Comparison of ENCODE assay signal across 7 cellular contexts in the genomic region with DNA sequence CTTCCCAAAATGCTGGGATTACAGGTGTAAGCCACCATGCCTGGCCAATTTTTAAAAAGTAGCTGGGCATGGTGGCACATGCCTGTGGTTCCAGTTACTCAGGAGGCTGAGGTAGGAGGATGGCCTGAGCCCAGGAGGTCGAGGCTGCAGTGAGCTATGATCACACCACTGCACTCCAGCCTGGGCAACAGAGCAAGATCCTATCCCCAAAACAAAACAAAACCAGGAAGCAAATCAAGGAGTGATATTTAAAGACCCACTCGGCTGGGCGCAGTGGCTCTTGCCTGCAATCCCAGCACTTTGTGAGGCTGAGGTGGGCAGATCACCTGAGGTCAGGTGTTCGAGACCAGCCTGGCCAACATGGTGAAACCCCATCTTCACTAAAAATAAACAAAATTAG. TPM values are rescaled to one million over a fixed set of nuclear protein-coding genes. Genes with fewer than 3 reads are reported as not detected.
DNase-seq lines count a peak whose midpoint lies in the region; ATAC-seq and TF ChIP-seq lines count a peak whose summit lies in the region.
"Not testable (repeated sequence)": the region's sequence is repeated elsewhere in the genome, so short reads cannot be mapped to it uniquely, and the experiment has no call there.
"Had no signal": no experiment of that assay in that cellular context is flagged by ENCODE, and none has a peak within 500 bp of the region (broad histone marks: within the 10 kb centered on the region; RNA-seq: fewer than 3 reads in every experiment).

No MANE protein-coding gene starts in this region.

- not testable (repeated sequence) for ATAC-seq in WTC11; gastroesophageal sphincter; lung (ENCODE audit: insufficient read depth, low FRiP score)

- not testable (repeated sequence) for H3K4me3 ChIP-seq in gastroesophageal sphincter, right atrium auricular region, lung, stomach

- not testable (repeated sequence) for H3K9me3 Mint-ChIP-seq in WTC11

- not testable (repeated sequence) for H3K36me3 ChIP-seq in gastroesophageal sphincter; right atrium auricular region; lung (ENCODE audit: control insufficient read depth in 2 of 2, insufficient read depth in 2 of 2, low read length in 2 of 2); stomach

- intact Hi-C loops in stomach (cut with DNase I; ENCODE audit: low total_unique reads), result not testable (repeated sequence)

- H3K4me3 Mint-ChIP-seq in WTC11, result not testable (repeated sequence)

- H3K27ac ChIP-seq in cingulate gyrus (ENCODE audit: low read depth, low read length), result peak overlapping the region; percentile 19
- peak overlapping the region in 3 of 4 donors; percentile 38 to 86 (median 78) for H3K27ac ChIP-seq in gastroesophageal sphincter
- peak overlapping the region; percentile 69 for H3K27ac ChIP-seq in right atrium auricular region
- H3K27ac ChIP-seq in lung (ENCODE audit: low read depth in 1 of 2, low read length in 1 of 2), result peak overlapping the region; percentile 4 to 56
- H3K27ac ChIP-seq in stomach, result peak overlapping the region in 3 of 5 donors; percentile 12 to 62 (median 50)

- TF ChIP-seq POLR2A in gastroesophageal sphincter (IDR thresholded peaks at IDR 0.05); stomach (IDR thresholded peaks at IDR 0.05): not testable (repeated sequence)

- DNase-seq in WTC11 (ENCODE audit: low spot score); right atrium auricular region (ENCODE audit: low spot score); lung (ENCODE audit: low spot score); stomach: not testable (repeated sequence)

- WGBS in gastroesophageal sphincter (ENCODE audit: low coverage in 1 of 2), 2 donors, result 100% methylated on average over 1 of the region's 4 CpGs; no CpG with 5 or more reads in 1 of the 2 donors
- 80 to 93% methylated on average over 4 of the region's 4 CpGs for WGBS in lung, 2 donors
- 86 to 93% (median 91%) methylated on average over 4 of the region's 4 CpGs for WGBS in stomach, 5 donors

- not testable (repeated sequence) for H3K4me1 Mint-ChIP-seq in WTC11

- H3K27ac Mint-ChIP-seq in WTC11, result not testable (repeated sequence)

- not testable (repeated sequence) for H3K27me3 Mint-ChIP-seq in WTC11 (ENCODE audit: low read depth)

- H3K9me3 ChIP-seq in gastroesophageal sphincter; right atrium auricular region; lung (ENCODE audit: control insufficient read depth in 2 of 2, insufficient read depth in 1 of 2, low read length in 1 of 2); stomach: not testable (repeated sequence)

- POLR2A ChIA-PET in WTC11 (lab: Charles Lee), result not testable (repeated sequence)

- not testable (repeated sequence) for H3K36me3 Mint-ChIP-seq in WTC11

- peaks cover 2 to 42% (median 7%) of the 10 kb centered on the region in 3 donors for H3K4me1 ChIP-seq in gastroesophageal sphincter
- H3K4me1 ChIP-seq in right atrium auricular region, result peaks cover 0 to 35% of the 10 kb centered on the region in 2 donors
- not testable (repeated sequence) for H3K4me1 ChIP-seq in lung (ENCODE audit: control insufficient read depth in 2 of 2, insufficient read depth in 2 of 2, low read length in 2 of 2)
- peaks cover 0 to 19% (median 3%) of the 10 kb centered on the region in 4 donors for H3K4me1 ChIP-seq in stomach

- not testable (repeated sequence) for TF ChIP-seq CTCF in WTC11 (IDR thresholded peaks at IDR 0.05); gastroesophageal sphincter (IDR thresholded peaks at IDR 0.05); right atrium auricular region (IDR thresholded peaks at IDR 0.05); lung (IDR thresholded peaks at IDR 0.05; ENCODE audit: control extremely low read depth, extremely low read depth); stomach (IDR thresholded peaks at IDR 0.05)

- not testable (repeated sequence) for TF ChIP-seq EP300 in gastroesophageal sphincter (IDR thresholded peaks at IDR 0.05); stomach (IDR thresholded peaks at IDR 0.05)

- CTCF ChIA-PET in WTC11 (lab: Charles Lee), result interaction anchor here (1.0 kb wide), 1 partner anchor 35 kb away, joined by 4 read pairs; no protein-coding TSS in a partner anchor

- not testable (repeated sequence) for H3K27me3 ChIP-seq in gastroesophageal sphincter; right atrium auricular region; lung (ENCODE audit: control insufficient read depth, insufficient read depth); stomach

TF ChIP-seq in WTC11, 78 proteins besides CTCF, POLR2A, EP300 and RAD21:
- 0 out of 2 replicates have a peak, but pooled peaks have one; percentile 21 for TF ChIP-seq ZNF121 (CRISPR knock-in tag; IDR thresholded peaks at IDR 0.05)

RNA-seq across cellular contexts. Expression of gene KLF2, which starts 22.5 kb away (rescaled TPM):
- total RNA-seq in WTC11 (2021), result 0.82 to 1.1 TPM (median 1.0 TPM) in 3 replicates
- 10 to 100 TPM; 29.4 to 40.0 (median 34.9) TPM for total RNA-seq in gastroesophageal sphincter
- total RNA-seq in right atrium auricular region, result 10 to 100 TPM; 40.9 to 82.3 TPM
- total RNA-seq in lung, result 100 to 1,000 TPM in 1 of 2 donors, 10 to 100 TPM in 1; 32.5 to 104 TPM
- polyA plus RNA-seq in lung, result 100 to 1,000 TPM in 1 of 2 donors, 1 to 10 TPM in 1; 7.7 to 121 TPM
- 100 to 1,000 TPM in 1 of 5 donors, 10 to 100 TPM in 4; 31.0 to 107 (median 72.3) TPM for total RNA-seq in stomach
- polyA plus RNA-seq in stomach, result 10 to 100 TPM in 2 of 3 donors, 1 to 10 TPM in 1; 9.5 to 69.5 (median 16.7) TPM
- polyA plus RNA-seq: GM23338 had no signal

Comparison
In these comparisons a context has a peak if more than half of its experiments do, and no peak if none do; other contexts are left out.
1. H3K27ac ChIP-seq: peak in every context shown above with its lines; median percentile 78 in gastroesophageal sphincter; 69 in right atrium auricular region; 50 in stomach; 30 in lung; 19 in cingulate gyrus.
2. RNA of gene KLF2, which starts 22.5 kb away (total RNA-seq): 32.5 to 104 TPM in lung, 40.9 to 82.3 TPM in right atrium auricular region, 31.0 to 107 TPM in stomach and 29.4 to 40.0 TPM in gastroesophageal sphincter; 0.82 to 1.1 TPM in WTC11; every median in the first group is over 10 times any median in the second.